ENCODE assay signal across 24 cellular contexts in genomic region chr12:91922139-91922538, GRCh38.
DNase-seq lines count a peak whose midpoint lies in the region; ATAC-seq, FAIRE-seq and TF ChIP-seq lines count a peak whose summit lies in the region.
"Had no signal": no experiment of that assay in that cellular context is flagged by ENCODE, and none has a peak within 500 bp of the region (broad histone marks: within the 10 kb centered on the region; RNA-seq: fewer than 3 reads in every experiment).

No MANE protein-coding gene starts in this region.

- H3K27me3 ChIP-seq in left lung (no peaks in the 10 kb centered on the region), right lobe of liver (no peaks in the 10 kb centered on the region)
- H3K27me3 ChIP-seq: BLaER1 treated with 17β-estradiol and CSF1 and Interleukin-3, amounts not matched to agents 10 nM and 100 nM; MG63; Peyer's patch had no signal

- H3K27me3 Mint-ChIP-seq in central memory CD8-positive, alpha-beta T cell = no peaks in the 10 kb centered on the region

- CTCF ChIA-PET in A549 (lab: Yijun Ruan, JAX) = interaction anchor here (2.1 kb wide), 1 partner anchor 222 kb away, joined by 4 read pairs; no protein-coding TSS in a partner anchor

- TF ChIP-seq CTCF in A549 (IDR thresholded peaks at IDR 0.05) (no peak), NB4 (IDR thresholded peaks at IDR 0.05; ENCODE audit: low read depth, low read length) (no peak), left lung (IDR thresholded peaks at IDR 0.05) (no peak), right lobe of liver (IDR thresholded peaks at IDR 0.05) (no peak)

- peaks cover 13% of the 10 kb centered on the region for H3K4me1 ChIP-seq in A549
- no peaks in the 10 kb centered on the region for H3K4me1 ChIP-seq in left lung
- no peaks in the 10 kb centered on the region for H3K4me1 ChIP-seq in right lobe of liver
- H3K4me1 ChIP-seq: BLaER1 treated with 17β-estradiol and CSF1 and Interleukin-3, amounts not matched to agents 10 nM and 100 nM; Peyer's patch had no signal

- intact Hi-C loops in left lung (cut with DNase I) = no loop called here
- intact Hi-C loops in right lobe of liver (cut with DNase I) = no loop called here

- H3K4me2 ChIP-seq in A549 = no peak overlapping the region
- H3K4me2 ChIP-seq: BLaER1 treated with 17β-estradiol and CSF1 and Interleukin-3, amounts not matched to agents 10 nM and 100 nM had no signal

- no peaks in the 10 kb centered on the region for H3K36me3 Mint-ChIP-seq in central memory CD8-positive, alpha-beta T cell (ENCODE audit: insufficient read depth)
- H3K36me3 Mint-ChIP-seq: CD8-positive, alpha-beta T cell; IgD-negative memory B cell had no signal

- no peak for DNase-seq in A549 (ENCODE audit: low read depth in 1 of 2, low spot score in 1 of 2)
- DNase-seq in NB4 (ENCODE audit: low read depth) = peak; percentile 13
- no peak for DNase-seq in central memory CD8-positive, alpha-beta T cell (ENCODE audit: low spot score in 2 of 2)
- no peak for DNase-seq in left lung
- no peak for DNase-seq in GM19240 (ENCODE audit: insufficient read length, low spot score)
- DNase-seq in cerebellum (ENCODE audit: low spot score) = no peak
- DNase-seq in right lobe of liver = no peak
- no peak for DNase-seq in NCI-H2171 (lab: John Stamatoyannopoulos, UW)
- DNase-seq: CD8-positive, alpha-beta T cell; DMS79 treated with DMSO at 0.1 percent for 48 hours; H7; Kasumi-1; MG63; NCI-H1092 treated with DMSO at 0.1 percent for 48 hours; NCI-H2081; NCI-H510A; NCI-H748 treated with DMSO at 0.1 percent for 48 hours; NK-92 treated with Interleukin-12 subunit alpha and Interleukin-12 subunit beta, amount 100 ng/mL, for 24 hours; Peyer's patch had no signal

- POLR2A ChIA-PET in A549 (lab: Yijun Ruan, JAX) = no interaction called here

- H3K4me3 ChIP-seq in A549 (no peak overlapping the region), NB4 (ENCODE audit: low read depth, low read length) (no peak overlapping the region), left lung (no peak overlapping the region), right lobe of liver (no peak overlapping the region)
- H3K4me3 ChIP-seq: BLaER1 treated with 17β-estradiol and CSF1 and Interleukin-3, amounts not matched to agents 10 nM and 100 nM; MG63; Peyer's patch had no signal

- FAIRE-seq in A549 (lab: Jason Lieb, UNC) = peak; percentile 7
- FAIRE-seq: A204.1, HTR-8/SVneo had no signal

- H3K4me1 Mint-ChIP-seq in central memory CD8-positive, alpha-beta T cell = peaks cover 10% of the 10 kb centered on the region

- ATAC-seq in A549 (no peak), left lung (peak; percentile 10), right lobe of liver (no peak)
- no peak for ATAC-seq in central memory CD8-positive, alpha-beta T cell (replicated peaks; ENCODE audit: extremely low read depth, poor library complexity, severe bottlenecking)
- ATAC-seq: CD8-positive, alpha-beta T cell; Right ventricle myocardium inferior had no signal

- 3% methylated on average over 1 of the region's 1 CpG for WGBS in A549 (ENCODE audit: missing lambda C conversion rate)
- WGBS in right lobe of liver (ENCODE audit: insufficient coverage, low coverage, low lambda C conversion rate, missing lambda C conversion rate) = 67% methylated on average over 1 of the region's 1 CpG

- no peak for TF ChIP-seq POLR2A in A549 (IDR thresholded peaks at IDR 0.05; ENCODE audit: low read length)
- no peak for TF ChIP-seq POLR2A in NB4 (IDR thresholded peaks at IDR 0.05; ENCODE audit: extremely low read depth, insufficient read length)
- TF ChIP-seq POLR2A in right lobe of liver (IDR thresholded peaks at IDR 0.05) = no peak

- H3K36me3 ChIP-seq in left lung (no peaks in the 10 kb centered on the region), right lobe of liver (no peaks in the 10 kb centered on the region)
- H3K36me3 ChIP-seq: BLaER1 treated with 17β-estradiol and CSF1 and Interleukin-3, amounts not matched to agents 10 nM and 100 nM; MG63; Peyer's patch had no signal

- no peaks in the 10 kb centered on the region for H3K9me3 ChIP-seq in A549
- H3K9me3 ChIP-seq in left lung = no peaks in the 10 kb centered on the region
- H3K9me3 ChIP-seq in right lobe of liver = no peaks in the 10 kb centered on the region
- H3K9me3 ChIP-seq: MG63, Peyer's patch had no signal

- TF ChIP-seq RAD21 in A549 (conservative IDR thresholded peaks at IDR 0.05 in 1 of 2, IDR thresholded peaks at IDR 0.05 in 1 of 2) = no peak

- H3K4me3 Mint-ChIP-seq in central memory CD8-positive, alpha-beta T cell = no peak overlapping the region
- H3K4me3 Mint-ChIP-seq: CD8-positive, alpha-beta T cell; IgD-negative memory B cell had no signal

- TF ChIP-seq EP300 in A549 (IDR thresholded peaks at IDR 0.05) = no peak

- no peaks in the 10 kb centered on the region for H3K9me3 Mint-ChIP-seq in central memory CD8-positive, alpha-beta T cell
- H3K9me3 Mint-ChIP-seq: CD8-positive, alpha-beta T cell had no signal

- peak overlapping the region; percentile 86 for H3K27ac Mint-ChIP-seq in central memory CD8-positive, alpha-beta T cell (ENCODE audit: low read depth)
- H3K27ac Mint-ChIP-seq: IgD-negative memory B cell had no signal

- no peak overlapping the region for H3K27ac ChIP-seq in A549
- H3K27ac ChIP-seq in left lung = no peak overlapping the region
- no peak overlapping the region for H3K27ac ChIP-seq in right lobe of liver
- H3K27ac ChIP-seq: BLaER1 treated with 17β-estradiol and CSF1 and Interleukin-3, amounts not matched to agents 10 nM and 100 nM had no signal

TF ChIP-seq in A549, 52 proteins besides CTCF, POLR2A, EP300 and RAD21:
- no peak for TF ChIP-seq CBX2 (IDR thresholded peaks at IDR 0.05; ENCODE audit: borderline replicate concordance, low read depth)
- TF ChIP-seq FOSL2 (IDR thresholded peaks at IDR 0.05) = no peak
- no peak for TF ChIP-seq FOSL2 (CRISPR knock-in tag; IDR thresholded peaks at IDR 0.05)
- TF ChIP-seq NFE2L2 (conservative IDR thresholded peaks at IDR 0.05; ENCODE audit: low read length) = no peak
- no peak for TF ChIP-seq MYC (IDR thresholded peaks at IDR 0.05; ENCODE audit: borderline replicate concordance, low read length)
- TF ChIP-seq ESRRA (IDR thresholded peaks at IDR 0.05; ENCODE audit: borderline replicate concordance, low read length) = no peak
- no peak for TF ChIP-seq CEBPB (IDR thresholded peaks at IDR 0.05)
- no peak for TF ChIP-seq SREBF2 (IDR thresholded peaks at IDR 0.05)
- TF ChIP-seq TP53 (CRISPR knock-in tag; IDR thresholded peaks at IDR 0.05) = no peak
- TF ChIP-seq JUNB (IDR thresholded peaks at IDR 0.05) = no peak
- no peak for TF ChIP-seq FOSB (CRISPR knock-in tag; IDR thresholded peaks at IDR 0.05)
- no peak for TF ChIP-seq KDM5A (IDR thresholded peaks at IDR 0.05)
- no peak for TF ChIP-seq RNF2 (IDR thresholded peaks at IDR 0.05; ENCODE audit: borderline replicate concordance, low read depth)
- TF ChIP-seq ATOH8 (CRISPR knock-in tag; IDR thresholded peaks at IDR 0.05; ENCODE audit: low read depth) = no peak
